In the genomic region with DNA sequence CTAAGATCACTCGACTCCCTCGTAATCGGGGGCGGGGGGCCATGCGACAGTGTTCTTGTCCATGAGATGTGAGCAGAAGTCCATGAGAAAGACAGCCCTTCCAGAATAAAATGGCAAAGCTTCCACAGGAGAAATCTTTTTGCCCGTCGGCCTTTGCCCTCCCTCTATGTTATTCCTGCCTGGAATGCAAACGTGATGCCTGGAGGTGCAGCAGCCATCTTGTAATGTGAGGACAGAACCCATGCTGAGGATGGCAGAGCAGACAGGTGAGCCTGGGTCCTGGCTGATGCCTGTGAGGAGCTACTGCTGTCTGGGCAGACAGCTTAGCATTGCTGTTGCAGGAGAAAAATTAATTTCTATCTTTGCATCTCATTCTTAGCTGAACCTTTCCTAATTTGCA, we compare ENCODE assay signal across 2 cellular contexts.
TF ChIP-seq lines count a peak whose summit lies in the region.

No MANE protein-coding gene starts in this region.

TF ChIP-seq in HepG2, 621 proteins besides CTCF, POLR2A, EP300 and RAD21:
- TF ChIP-seq ZNF777 (CRISPR knock-in tag; IDR thresholded peaks at IDR 0.05) (no peak), ZMYM3 (CRISPR knock-in tag; IDR thresholded peaks at IDR 0.05) (0 out of 2 replicates have a peak, but pooled peaks have one; percentile 22)

TF ChIP-seq in K562, 482 proteins besides CTCF, POLR2A, EP300 and RAD21:
- TF ChIP-seq RCOR1 (IDR thresholded peaks at IDR 0.05; ENCODE audit: borderline replicate concordance in 1 of 2, low read depth in 2 of 2, low read length in 2 of 2), result peak in 1 of 2 experiments; percentile 30; a peak in 1 of 4 replicates
- TF ChIP-seq, protein P1, sequence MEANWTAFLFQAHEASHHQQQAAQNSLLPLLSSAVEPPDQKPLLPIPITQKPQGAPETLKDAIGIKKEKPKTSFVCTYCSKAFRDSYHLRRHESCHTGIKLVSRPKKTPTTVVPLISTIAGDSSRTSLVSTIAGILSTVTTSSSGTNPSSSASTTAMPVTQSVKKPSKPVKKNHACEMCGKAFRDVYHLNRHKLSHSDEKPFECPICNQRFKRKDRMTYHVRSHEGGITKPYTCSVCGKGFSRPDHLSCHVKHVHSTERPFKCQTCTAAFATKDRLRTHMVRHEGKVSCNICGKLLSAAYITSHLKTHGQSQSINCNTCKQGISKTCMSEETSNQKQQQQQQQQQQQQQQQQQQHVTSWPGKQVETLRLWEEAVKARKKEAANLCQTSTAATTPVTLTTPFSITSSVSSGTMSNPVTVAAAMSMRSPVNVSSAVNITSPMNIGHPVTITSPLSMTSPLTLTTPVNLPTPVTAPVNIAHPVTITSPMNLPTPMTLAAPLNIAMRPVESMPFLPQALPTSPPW (CRISPR knock-in tag; IDR thresholded peaks at IDR 0.05), result no peak
- peak; percentile 97 for TF ChIP-seq RBM25 (IDR thresholded peaks at IDR 0.05; ENCODE audit: low read depth, low read length, severe bottlenecking)
TF ChIP-seq in K562: peak in this region for 2.
